17 cellular contexts compared by ENCODE assay signal in genomic region chr1:160436975-160437374, GRCh38. TPM values are rescaled to one million over a fixed set of nuclear protein-coding genes. Genes with fewer than 3 reads are reported as not detected.
DNase-seq lines count a peak whose midpoint lies in the region; ATAC-seq, FAIRE-seq and TF ChIP-seq lines count a peak whose summit lies in the region.
"Had no signal": no experiment of that assay in that cellular context is flagged by ENCODE, and none has a peak within 500 bp of the region (broad histone marks: within the 10 kb centered on the region; RNA-seq: fewer than 3 reads in every experiment).

No MANE protein-coding gene starts in this region.

- no peak for TF ChIP-seq EP300 in K562 (IDR thresholded peaks at IDR 0.05; ENCODE audit: low read length)

- in situ Hi-C loops in K562 (cut with MboI), result no loop called here

- H3K27me3 Mint-ChIP-seq in activated naive CD4-positive, alpha-beta T cell treated with anti-CD3 and anti-CD28 coated beads for 36 hours (ENCODE audit: low read depth), result no peaks in the 10 kb centered on the region
- no peaks in the 10 kb centered on the region for H3K27me3 Mint-ChIP-seq in stimulated activated naive CD8-positive, alpha-beta T cell treated with anti-CD3 and anti-CD28 coated beads, Interleukin-15, amount 100 ng/mL, for 72 hours

- H3K36me3 ChIP-seq in K562 (ENCODE audit: control insufficient read depth, insufficient read depth, low read length) (no peaks in the 10 kb centered on the region), small intestine (ENCODE audit: control insufficient read depth in 2 of 2, insufficient read depth in 2 of 2, low read length in 2 of 2) (no peaks in the 10 kb centered on the region)
- H3K36me3 ChIP-seq: brain microvascular endothelial cell, tibial artery had no signal

- no peak overlapping the region for H3K4me2 ChIP-seq in K562 (ENCODE audit: insufficient read depth, low read length)

- no peaks in the 10 kb centered on the region for H3K27me3 ChIP-seq in K562 (ENCODE audit: control insufficient read depth in 2 of 2, insufficient read depth in 2 of 2, low read length in 2 of 2)
- H3K27me3 ChIP-seq in small intestine (ENCODE audit: control insufficient read depth in 2 of 2, insufficient read depth in 2 of 2, low read length in 2 of 2), result no peaks in the 10 kb centered on the region
- H3K27me3 ChIP-seq: brain microvascular endothelial cell had no signal

- no peaks in the 10 kb centered on the region for H4K20me1 ChIP-seq in K562 (replicated peaks; ENCODE audit: control insufficient read depth, insufficient read depth, low read length)

- no peak overlapping the region for H3K9ac ChIP-seq in K562 (ENCODE audit: insufficient read depth in 1 of 2, low read depth in 2 of 2, low read length in 2 of 2)
- H3K9ac ChIP-seq: GM23248 had no signal

- H3K9me3 Mint-ChIP-seq in activated naive CD4-positive, alpha-beta T cell treated with anti-CD3 and anti-CD28 coated beads for 36 hours, result peaks cover 12% of the 10 kb centered on the region
- peaks cover 32 to 35% of the 10 kb centered on the region in 2 donors for H3K9me3 Mint-ChIP-seq in stimulated activated naive CD8-positive, alpha-beta T cell treated with anti-CD3 and anti-CD28 coated beads, Interleukin-15, amount 100 ng/mL, for 72 hours

- FAIRE-seq in K562 (lab: Jason Lieb, UNC), result peak; percentile 56
- FAIRE-seq in small intestine (lab: Jason Lieb, UNC), result no peak

- no peak for TF ChIP-seq CTCF in K562 (IDR thresholded peaks at IDR 0.05 in 2 of 3, conservative IDR thresholded peaks at IDR 0.05 in 1 of 3; ENCODE audit: insufficient read depth in 2 of 3, low read depth in 1 of 3, low read length in 3 of 3)

- H3K4me1 ChIP-seq in K562 (replicated peaks in 1 of 2; ENCODE audit: control insufficient read depth in 2 of 2, insufficient read depth in 2 of 2, low read length in 2 of 2) (peaks cover 0 to 14% of the 10 kb centered on the region in 2 experiments; a peak in 3 of 5 replicates), small intestine (ENCODE audit: control insufficient read depth in 2 of 2, insufficient read depth in 1 of 2, low read depth in 1 of 2, low read length in 1 of 2) (peaks cover 0 to 2% of the 10 kb centered on the region in 2 donors)
- H3K4me1 ChIP-seq: tibial artery had no signal

- peaks cover 26% of the 10 kb centered on the region for H3K36me3 Mint-ChIP-seq in activated naive CD4-positive, alpha-beta T cell treated with anti-CD3 and anti-CD28 coated beads for 36 hours (ENCODE audit: low read depth)

- peaks cover 54% of the 10 kb centered on the region for H3K4me1 Mint-ChIP-seq in activated naive CD4-positive, alpha-beta T cell treated with anti-CD3 and anti-CD28 coated beads for 36 hours (ENCODE audit: low read depth)
- H3K4me1 Mint-ChIP-seq in stimulated activated naive CD8-positive, alpha-beta T cell treated with anti-CD3 and anti-CD28 coated beads, Interleukin-15, amount 100 ng/mL, for 72 hours, result peaks cover 41% of the 10 kb centered on the region

- TF ChIP-seq RAD21 in K562 (CRISPR knock-in tag; conservative IDR thresholded peaks at IDR 0.05 in 1 of 2, IDR thresholded peaks at IDR 0.05 in 1 of 2), result no peak

- POLR2A ChIA-PET in K562 (lab: Yijun Ruan, JAX), result no interaction called here

- H3K9me1 ChIP-seq in K562 (ENCODE audit: control insufficient read depth, insufficient read depth, low read length), result no peaks in the 10 kb centered on the region

- no peak for TF ChIP-seq POLR2A in K562 (conservative IDR thresholded peaks at IDR 0.05)

- H3K4me3 Mint-ChIP-seq in activated naive CD4-positive, alpha-beta T cell treated with anti-CD3 and anti-CD28 coated beads for 36 hours, result no peak overlapping the region
- H3K4me3 Mint-ChIP-seq in stimulated activated naive CD8-positive, alpha-beta T cell treated with anti-CD3 and anti-CD28 coated beads, Interleukin-15, amount 100 ng/mL, for 72 hours, result peak overlapping the region; percentile 38 to 87

- peak overlapping the region; percentile 80 for H3K27ac Mint-ChIP-seq in activated naive CD4-positive, alpha-beta T cell treated with anti-CD3 and anti-CD28 coated beads for 36 hours
- peak overlapping the region; percentile 65 to 85 for H3K27ac Mint-ChIP-seq in stimulated activated naive CD8-positive, alpha-beta T cell treated with anti-CD3 and anti-CD28 coated beads, Interleukin-15, amount 100 ng/mL, for 72 hours

- no peak for DNase-seq in activated naive CD4-positive, alpha-beta T cell treated with anti-CD3 and anti-CD28 coated beads for 36 hours
- DNase-seq in activated naive CD4-positive, alpha-beta T cell treated with Interleukin-2 at 50 U/mL for 16 hours, result no peak
- DNase-seq in OCI-M1 (lab: John Stamatoyannopoulos, UW), result peak; percentile 68
- peak in 2 of 4 experiments; percentile 30 to 36 for DNase-seq in K562 (ENCODE audit: extremely low read depth in 1 of 4, low spot score in 3 of 4)
- DNase-seq in stimulated activated naive CD8-positive, alpha-beta T cell treated with anti-CD3 and anti-CD28 coated beads, Interleukin-15, amount 100 ng/mL, for 72 hours, result no peak
- no peak for DNase-seq in KG1 (lab: John Stamatoyannopoulos, UW)
- no peak for DNase-seq in hepatic stellate cell (ENCODE audit: low spot score)
- DNase-seq in small intestine, result no peak
- DNase-seq: activated CD4-positive, CD25-positive, alpha-beta regulatory T cell treated with anti-CD3 and anti-CD28 coated beads, Interleukin-2, amount 50 U/mL, for 72 hours; brain microvascular endothelial cell; DMS 273 treated with DMSO at 0.1 percent for 48 hours; GM23248; NCI-H1930; NCI-H526; SW 1271; tibial artery had no signal

- H2AFZ ChIP-seq in K562 (ENCODE audit: low read depth, low read length), result peak overlapping the region; percentile 21
- H2AFZ ChIP-seq: GM23248 had no signal

- WGBS in K562 (ENCODE audit: insufficient coverage, low coverage, missing lambda C conversion rate), result 28% methylated on average over 2 of the region's 2 CpGs
- 63 to 83% (median 82%) methylated on average over 2 of the region's 2 CpGs for WGBS in small intestine, 3 donors

- 0 out of 3 replicates have a peak, but pooled peaks have one; percentile 29 for ATAC-seq in K562
- ATAC-seq in stimulated activated naive CD8-positive, alpha-beta T cell treated with anti-CD3 and anti-CD28 coated beads, Interleukin-15, amount 100 ng/mL, for 72 hours, result no peak

- CTCF ChIA-PET in activated naive CD4-positive, alpha-beta T cell treated with anti-CD3 and anti-CD28 coated beads for 36 hours (lab: Charles Lee), result interaction anchor here (0.9 kb wide), 2 partner anchors 9 to 15 kb away, joined by 3 to 4 read pairs; no protein-coding TSS in a partner anchor
- CTCF ChIA-PET in K562 (lab: Yijun Ruan, JAX; ENCODE audit: low intra/inter-chr PET ratio), result no interaction called here

- no peak overlapping the region for H3K4me3 ChIP-seq in K562
- H3K4me3 ChIP-seq in small intestine (ENCODE audit: low read depth in 1 of 2, low read length in 2 of 2), result no peak overlapping the region
- H3K4me3 ChIP-seq: GM23248, tibial artery had no signal

- H3K27ac ChIP-seq in K562 (ENCODE audit: extremely low read depth, low read depth, low read length), result no peak overlapping the region
- peak overlapping the region in 1 of 2 donors; percentile 30 for H3K27ac ChIP-seq in small intestine (ENCODE audit: low read depth in 1 of 2, low read length in 1 of 2)
- H3K27ac ChIP-seq: brain microvascular endothelial cell, GM23248, tibial artery had no signal

- BruUV-seq in K562 (replicated peaks; lab: Mats Ljungman, UMichigan), result no TSS peak

- H3K9me3 ChIP-seq in K562 (replicated peaks; ENCODE audit: control insufficient read depth, insufficient read depth, low read depth, low read length) (no peaks in the 10 kb centered on the region), small intestine (ENCODE audit: control insufficient read depth, low read depth) (no peaks in the 10 kb centered on the region)
- H3K9me3 ChIP-seq: tibial artery had no signal

- intact Hi-C loops in activated naive CD4-positive, alpha-beta T cell treated with anti-CD3 and anti-CD28 coated beads for 36 hours (cut with micrococcal nuclease), result loop anchor here (1.0 kb wide), 1 partner anchor 28 kb away; no protein-coding TSS in a partner anchor
- intact Hi-C loops in K562 (cut with micrococcal nuclease), result no loop called here

- no peaks in the 10 kb centered on the region for H3K79me2 ChIP-seq in K562 (ENCODE audit: control insufficient read depth, insufficient read depth, low read length)

TF ChIP-seq in K562, 482 proteins besides CTCF, POLR2A, EP300 and RAD21 (continues in another document):
- TF ChIP-seq NFIC (IDR thresholded peaks at IDR 0.05), result peak; percentile 42
- TF ChIP-seq ARID1B (IDR thresholded peaks at IDR 0.05), result 0 out of 2 replicates have a peak, but pooled peaks have one; percentile 27
- TF ChIP-seq NR1H2 (CRISPR knock-in tag; IDR thresholded peaks at IDR 0.05), result no peak
- peak; percentile 24; the same call in 1 of the 2 replicates for TF ChIP-seq TAL1 (IDR thresholded peaks at IDR 0.05)

RNA-seq across cellular contexts. Expression of gene VANGL2, which starts 36.6 kb away (rescaled TPM):
- under 1 TPM in 1 of 2 experiments, not detected in 1; 0.27 TPM for total RNA-seq in activated naive CD4-positive, alpha-beta T cell treated with anti-CD3 and anti-CD28 coated beads for 36 hours
- total RNA-seq in K562 (2011; cell fraction: chromatin; rRNA removed; ENCODE audit: low replicate concordance), result 3.7 and 6.1 TPM in 2 replicates
- 3.4 and 4.8 TPM in 2 replicates for total RNA-seq in K562 (2011; cell fraction: nucleolus; rRNA removed)
- 6.5 and 8.4 TPM in 2 replicates for total RNA-seq in K562 (2011; cell fraction: nucleoplasm; rRNA removed)
- total RNA-seq in K562 (2014; rRNA removed), result 0.82 and 1.1 TPM in 2 replicates
- total RNA-seq in K562 (2014; rRNA removed; fragmentation: Illumina TruSeq; extraction: Trizol), result 0.95 and 1.1 TPM in 2 replicates
- total RNA-seq in K562 (2015; rRNA removed; fragmentation: Illumina TruSeq; extraction: Trizol), result 0.98 and 1.1 TPM in 2 replicates
- 3.4 and 3.8 TPM in 2 replicates for total RNA-seq in K562 (2021)
- polyA plus RNA-seq in K562 (2011; rRNA removed), result 4.0 and 4.4 TPM in 2 replicates
- 6.2 and 6.4 TPM in 2 replicates for polyA plus RNA-seq in K562 (2011; cell fraction: cytosol; rRNA removed)
- polyA plus RNA-seq in K562 (2011; cell fraction: nucleus; rRNA removed), result 7.2 and 10.3 TPM in 2 replicates
- 2.0 and 3.4 TPM in 2 replicates for polyA plus RNA-seq in K562 (2012)
- polyA plus RNA-seq in K562 (2014; fragmentation: Illumina TruSeq; extraction: Trizol), result 3.5 TPM in 2 replicates
- under 1 TPM; 0.28 to 0.42 TPM for polyA plus RNA-seq in K562 (2014; fragmentation: Nextera tagmentation; extraction: Ambion mirVana)
- polyA plus RNA-seq in K562 (2014; rRNA removed), result 3.7 and 3.9 TPM in 2 replicates
- polyA minus RNA-seq in K562 (2011; rRNA and poly(A)+ RNA removed), result 2.5 and 3.3 TPM in 2 replicates
- polyA minus RNA-seq in K562 (2011; cell fraction: cytosol; rRNA and poly(A)+ RNA removed), result 1.5 and 2.5 TPM in 2 replicates
- polyA minus RNA-seq in K562 (2011; cell fraction: nucleus; rRNA and poly(A)+ RNA removed), result 1.1 and 1.3 TPM in 2 replicates
- 1 to 10 TPM in 1 of 3 donors, under 1 TPM in 2; 0.27 to 5.4 (median 0.67) TPM for polyA plus RNA-seq in small intestine
- total RNA-seq: activated T-helper 2 cell treated with anti-CD3 and anti-CD28 coated beads, Interferon-gamma antibody, Interleukin-2, Interleukin-4, amounts not matched to agents 10 μg/mL and 5 μg/mL and 100 μg/mL, durations not matched to agents 14 hours and 24 hours and 36 hours; GM23248 had no signal
- polyA plus RNA-seq: GM23248 had no signal
